ENCODE assay signal across 8 cellular contexts in genomic region chr2:73085691-73086090, GRCh38. TPM values are rescaled to one million over a fixed set of nuclear protein-coding genes. Genes with fewer than 3 reads are reported as not detected.
DNase-seq lines count a peak whose midpoint lies in the region; ATAC-seq and TF ChIP-seq lines count a peak whose summit lies in the region.

No MANE protein-coding gene starts in this region.

- intact Hi-C loops in activated CD4-positive, alpha-beta memory T cell treated with anti-CD3 and anti-CD28 coated beads for 36 hours (cut with micrococcal nuclease): loop anchor here (1.0 to 5.0 kb wide), 4 partner anchors 78 to 127 kb away; no protein-coding TSS in a partner anchor

- no peaks in the 10 kb centered on the region for H3K4me1 Mint-ChIP-seq in activated CD4-positive, alpha-beta memory T cell treated with anti-CD3 and anti-CD28 coated beads for 36 hours (ENCODE audit: low read depth)
- H3K4me1 Mint-ChIP-seq in memory B cell: peaks cover 2% of the 10 kb centered on the region

- POLR2A ChIA-PET in BJ (lab: Charles Lee): no interaction called here
- POLR2A ChIA-PET in activated CD4-positive, alpha-beta memory T cell treated with anti-CD3 and anti-CD28 coated beads for 36 hours (lab: Charles Lee): no interaction called here

- ATAC-seq in GM19025 (IDR thresholded peaks at IDR 0.05; ENCODE audit: low read depth, unreplicated experiment): peak; percentile 94
- peak; percentile 84 for ATAC-seq in HG03175 (IDR thresholded peaks at IDR 0.05; ENCODE audit: unreplicated experiment)
- peak; percentile 96 for ATAC-seq in memory B cell (ENCODE audit: low read depth)

- H3K4me3 Mint-ChIP-seq in activated CD4-positive, alpha-beta memory T cell treated with anti-CD3 and anti-CD28 coated beads for 36 hours: no peak overlapping the region
- no peak overlapping the region for H3K4me3 Mint-ChIP-seq in memory B cell

- H3K27me3 Mint-ChIP-seq in activated CD4-positive, alpha-beta memory T cell treated with anti-CD3 and anti-CD28 coated beads for 36 hours: no peaks in the 10 kb centered on the region
- H3K27me3 Mint-ChIP-seq in memory B cell: peaks cover 4% of the 10 kb centered on the region

- CTCF ChIA-PET in BJ (lab: Yijun Ruan, JAX): interaction anchor here (0.7 to 17.5 kb wide), 31 partner anchors 9 to 209 kb away, joined by 3 to 326 read pairs (median 5); partner anchors contain the start of genes PRADC1, RAB11FIP5 and SFXN5
- CTCF ChIA-PET in activated CD4-positive, alpha-beta memory T cell treated with anti-CD3 and anti-CD28 coated beads for 36 hours (lab: Charles Lee): interaction anchor here (0.6 to 8.7 kb wide), 19 partner anchors 9 to 192 kb away, joined by 3 to 118 read pairs (median 7); partner anchors contain the start of genes RAB11FIP5 and SMYD5

- no peaks in the 10 kb centered on the region for H3K36me3 Mint-ChIP-seq in activated CD4-positive, alpha-beta memory T cell treated with anti-CD3 and anti-CD28 coated beads for 36 hours
- no peaks in the 10 kb centered on the region for H3K36me3 Mint-ChIP-seq in memory B cell

- H3K27ac Mint-ChIP-seq in activated CD4-positive, alpha-beta memory T cell treated with anti-CD3 and anti-CD28 coated beads for 36 hours: no peak overlapping the region
- no peak overlapping the region for H3K27ac Mint-ChIP-seq in memory B cell

- DNase-seq in BJ (ENCODE audit: low read depth) (no peak), NCI-H748 (lab: John Stamatoyannopoulos, UW; ENCODE audit: unreplicated experiment) (peak; percentile 60), ecto neural progenitor cell (ENCODE audit: low spot score) (peak; percentile 87), memory B cell (ENCODE audit: low spot score in 2 of 2) (peak; percentile 72 to 76)
- DNase-seq in activated CD4-positive, alpha-beta memory T cell treated with anti-CD3 and anti-CD28 coated beads for 36 hours: peak; percentile 88
- peak; percentile 64 for DNase-seq in stimulated activated CD8-positive, alpha-beta memory T cell treated with anti-CD3 and anti-CD28 coated beads, Interleukin-15, amount 100 ng/mL, for 24 hours (ENCODE audit: low read depth)

- H3K27me3 ChIP-seq in BJ (ENCODE audit: control insufficient read depth, insufficient read depth, low read length): no peaks in the 10 kb centered on the region

- no peak overlapping the region for H3K4me3 ChIP-seq in BJ (ENCODE audit: low read depth, low read length)

- H3K36me3 ChIP-seq in BJ (ENCODE audit: control insufficient read depth, insufficient read depth, low read length): peaks cover 41% of the 10 kb centered on the region

- TF ChIP-seq CTCF in BJ (IDR thresholded peaks at IDR 0.05; ENCODE audit: insufficient read depth, low read depth, low read length): peak; percentile 98

- no peaks in the 10 kb centered on the region for H3K9me3 Mint-ChIP-seq in activated CD4-positive, alpha-beta memory T cell treated with anti-CD3 and anti-CD28 coated beads for 36 hours
- H3K9me3 Mint-ChIP-seq in memory B cell: no peaks in the 10 kb centered on the region

RNA-seq across cellular contexts. Expression of gene SFXN5, which starts 14.2 kb away (rescaled TPM):
- polyA plus RNA-seq in BJ (2011; rRNA removed): 10.8 and 11.5 TPM in 2 replicates
- polyA minus RNA-seq in BJ (2011; rRNA and poly(A)+ RNA removed): 13.8 and 22.9 TPM in 2 replicates
- 1 to 10 TPM; 4.5 to 7.6 TPM for total RNA-seq in activated CD4-positive, alpha-beta memory T cell treated with anti-CD3 and anti-CD28 coated beads for 36 hours

RNA-seq across cellular contexts. Expression of gene RAB11FIP5, which starts 27.1 kb away (rescaled TPM):
- polyA plus RNA-seq in BJ (2011; rRNA removed): 42.5 and 52.0 TPM in 2 replicates
- polyA minus RNA-seq in BJ (2011; rRNA and poly(A)+ RNA removed): 40.6 and 48.1 TPM in 2 replicates
- total RNA-seq in activated CD4-positive, alpha-beta memory T cell treated with anti-CD3 and anti-CD28 coated beads for 36 hours: 10 to 100 TPM; 11.1 to 11.2 TPM
